Comparison of ENCODE assay signal across 15 cellular contexts in genomic region chr5:178289438-178289837, GRCh38. TPM values are rescaled to one million over a fixed set of nuclear protein-coding genes. Genes with fewer than 3 reads are reported as not detected.
DNase-seq lines count a peak whose midpoint lies in the region; ATAC-seq and TF ChIP-seq lines count a peak whose summit lies in the region.
"Had no signal": no experiment of that assay in that cellular context is flagged by ENCODE, and none has a peak within 500 bp of the region (broad histone marks: within the 10 kb centered on the region; RNA-seq: fewer than 3 reads in every experiment).

No MANE protein-coding gene starts in this region.

- H3K4me3 Mint-ChIP-seq in chondrocyte (ENCODE audit: unreplicated experiment), result no peak overlapping the region
- H3K4me3 Mint-ChIP-seq in nephron, result no peak overlapping the region
- no peak overlapping the region for H3K4me3 Mint-ChIP-seq in HFFc6

- H3K27me3 Mint-ChIP-seq in chondrocyte (ENCODE audit: low read depth) (peaks cover 54% of the 10 kb centered on the region), nephron (ENCODE audit: low read depth) (peaks cover 34% of the 10 kb centered on the region), HFFc6 (ENCODE audit: insufficient read depth) (peaks cover 34% of the 10 kb centered on the region)

- 21 to 32% methylated on average over 11 of the region's 11 CpGs for WGBS in thyroid gland, 2 donors

- no peak for ATAC-seq in left cardiac atrium

- peaks cover 58 to 72% of the 10 kb centered on the region in 2 donors for H3K4me1 ChIP-seq in thyroid gland
- H3K4me1 ChIP-seq: SJCRH30 had no signal

- H3K36me3 ChIP-seq in thyroid gland, result no peaks in the 10 kb centered on the region
- H3K36me3 ChIP-seq: SJCRH30 had no signal

- no peak overlapping the region for H3K4me3 ChIP-seq in thyroid gland (replicated peaks in 1 of 3)
- H3K4me3 ChIP-seq: SJCRH30 had no signal

- peak overlapping the region; percentile 85 to 96 (median 90) for H3K27ac ChIP-seq in thyroid gland
- H3K27ac ChIP-seq: SJCRH30 had no signal

- DNase-seq in left cardiac atrium, result peak; percentile 9
- DNase-seq in cardiac septum (ENCODE audit: low spot score), result no peak
- DNase-seq in chondrocyte (ENCODE audit: low spot score), result peak; percentile 35
- peak; percentile 93 for DNase-seq in thyroid gland
- DNase-seq in HFFc6, result no peak
- no peak for DNase-seq in stimulated activated CD4-positive, alpha-beta T cell treated with anti-CD3 and anti-CD28 coated beads, Interleukin-15, amount 100 ng/mL, for 24 hours
- no peak for DNase-seq in NCI-H1930 (lab: John Stamatoyannopoulos, UW)
- DNase-seq: DND-41, GOT3, KBM-7, NCI-H2107, NCI-H2227 treated with DMSO at 0.1 percent for 48 hours, NCI-H510A treated with DMSO at 0.1 percent for 48 hours, SJCRH30 had no signal

- peaks cover 6% of the 10 kb centered on the region for H3K4me1 Mint-ChIP-seq in chondrocyte (ENCODE audit: low read depth)
- H3K4me1 Mint-ChIP-seq in nephron, result peaks cover 62% of the 10 kb centered on the region
- no peaks in the 10 kb centered on the region for H3K4me1 Mint-ChIP-seq in HFFc6 (ENCODE audit: low read depth)

- no peaks in the 10 kb centered on the region for H3K9me3 ChIP-seq in thyroid gland
- H3K9me3 ChIP-seq: SJCRH30 had no signal

- no peak overlapping the region for H3K27ac Mint-ChIP-seq in chondrocyte (ENCODE audit: unreplicated experiment)
- H3K27ac Mint-ChIP-seq in nephron, result peak overlapping the region in 2 of 3 experiments; percentile 64 to 68
- H3K27ac Mint-ChIP-seq in HFFc6, result no peak overlapping the region

- H3K9me3 Mint-ChIP-seq in chondrocyte (ENCODE audit: low read depth), result no peaks in the 10 kb centered on the region
- no peaks in the 10 kb centered on the region for H3K9me3 Mint-ChIP-seq in nephron
- peaks cover 12% of the 10 kb centered on the region; the same call in 1 of the 2 replicates for H3K9me3 Mint-ChIP-seq in HFFc6

- no peak for TF ChIP-seq POLR2A in thyroid gland (IDR thresholded peaks at IDR 0.05)

- no peaks in the 10 kb centered on the region for H3K36me3 Mint-ChIP-seq in chondrocyte (ENCODE audit: low read depth)
- no peaks in the 10 kb centered on the region for H3K36me3 Mint-ChIP-seq in nephron (ENCODE audit: low read depth)
- H3K36me3 Mint-ChIP-seq in HFFc6 (ENCODE audit: low read depth), result no peaks in the 10 kb centered on the region; the same call in 1 of the 2 replicates

- H3K27me3 ChIP-seq in thyroid gland, result no peaks in the 10 kb centered on the region

- intact Hi-C loops in left cardiac atrium (cut with DNase I) (loop anchor here (2.0 to 10.0 kb wide), 3 partner anchors 45 to 258 kb away; no protein-coding TSS in a partner anchor), cardiac septum (cut with DNase I) (loop anchor here (5.0 kb wide), 1 partner anchor 38 kb away; no protein-coding TSS in a partner anchor), thyroid gland (cut with DNase I) (loop anchor here (5.0 kb wide), 1 partner anchor 38 kb away; no protein-coding TSS in a partner anchor)

- TF ChIP-seq CTCF in chondrocyte (IDR thresholded peaks at IDR 0.05) (no peak), nephron (IDR thresholded peaks at IDR 0.05; ENCODE audit: unreplicated experiment in 3 of 3) (no peak), thyroid gland (IDR thresholded peaks at IDR 0.05) (no peak), HFFc6 (IDR thresholded peaks at IDR 0.05) (no peak)

RNA-seq across cellular contexts. Expression of gene PHYKPL, which starts 56.8 kb away (rescaled TPM):
- total RNA-seq in left cardiac atrium, result 10 to 100 TPM; 43.6 to 53.5 TPM
- total RNA-seq in cardiac septum, result 55.3 TPM
- 40.0 to 49.1 TPM (median 43.8 TPM) in 3 replicates for total RNA-seq in chondrocyte
- total RNA-seq in thyroid gland, result 10 to 100 TPM; 61.7 to 90.9 (median 76.0) TPM
- total RNA-seq in HFFc6 (2021; fragmentation: NEBNext Ultra II Directional; extraction: Animal tissue kit (Norgen Biotek cat#: 25700)), result 10 to 100 TPM; 18.7 to 25.6 (median 23.9) TPM

Comparison
In these comparisons a context has a peak if more than half of its experiments do, and no peak if none do; other contexts are left out.
1. DNase-seq: peak in left cardiac atrium (single experiment), chondrocyte (single experiment) and thyroid gland (2 of 2); none in cardiac septum (single experiment), HFFc6 (single experiment), stimulated activated CD4-positive, alpha-beta T cell treated with anti-CD3 and anti-CD28 coated beads, Interleukin-15, amount 100 ng/mL, for 24 hours (single experiment) and NCI-H1930 (0 of 2).
2. H3K27ac Mint-ChIP-seq: peak in nephron (2 of 3); none in chondrocyte (single experiment) and HFFc6 (single experiment).